Comparison of ENCODE assay signal across 8 cellular contexts in the genomic region with DNA sequence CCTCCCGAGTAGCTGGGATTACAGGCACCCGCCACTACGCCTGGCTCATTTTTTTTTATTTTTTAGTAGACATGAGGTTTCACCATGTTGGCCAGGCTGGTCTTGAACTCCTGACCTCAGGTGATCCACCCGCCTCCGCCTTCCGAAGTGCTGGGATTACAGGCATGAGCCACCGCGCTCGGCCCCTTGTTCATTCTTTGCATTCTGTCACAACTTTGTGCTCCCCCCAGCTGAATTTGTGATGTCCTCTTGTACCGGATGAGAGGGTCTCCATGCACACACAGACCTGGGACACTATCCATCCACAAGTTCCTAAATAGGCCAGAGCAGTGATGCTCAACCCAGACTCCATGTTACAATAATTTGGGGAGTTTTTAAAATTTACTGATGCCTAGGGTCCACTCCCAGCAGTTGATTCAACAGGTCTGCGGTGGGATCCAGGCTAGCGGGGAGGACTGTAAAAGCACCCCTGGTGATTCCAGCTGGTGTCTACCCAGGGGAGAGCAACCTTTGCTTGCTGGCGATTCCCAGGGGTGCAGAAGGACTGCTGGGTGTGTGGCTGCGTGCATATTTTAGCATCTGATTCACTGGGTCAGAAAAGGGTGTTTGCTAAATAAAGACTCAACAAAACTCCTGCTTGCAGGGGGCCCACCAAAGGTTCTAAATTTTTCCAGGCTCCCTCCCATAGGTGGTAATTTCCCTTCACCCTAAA. TPM values are rescaled to one million over a fixed set of nuclear protein-coding genes. Genes with fewer than 3 reads are reported as not detected.
A peak's percentile ranks its signal among the peaks of the same experiment; 100 is the strongest.
DNase-seq lines count a peak whose midpoint lies in the region; ATAC-seq and TF ChIP-seq lines count a peak whose summit lies in the region.

No MANE protein-coding gene starts in this region.

- peak overlapping the region; percentile 60 to 96 (median 89) for H3K4me3 Mint-ChIP-seq in brain

- H3K36me3 Mint-ChIP-seq in brain = peaks cover 5% of the 10 kb centered on the region

- H3K9me3 ChIP-seq in AG04450 (ENCODE audit: control insufficient read depth, insufficient read depth, low read length) (no peaks in the 10 kb centered on the region; the same call in 1 of the 2 replicates), muscle layer of colon (ENCODE audit: low read length) (no peaks in the 10 kb centered on the region)

- H3K27me3 ChIP-seq in AG04450 (ENCODE audit: control insufficient read depth, insufficient read depth, low read length) (no peaks in the 10 kb centered on the region), muscle layer of colon (ENCODE audit: control insufficient read depth in 1 of 2, insufficient read depth in 2 of 2, low read length in 2 of 2) (no peaks in the 10 kb centered on the region), H7 (ENCODE audit: control insufficient read depth, insufficient read depth, low read length) (peaks cover 39% of the 10 kb centered on the region)

- H3K36me3 ChIP-seq in muscle layer of colon (ENCODE audit: insufficient read depth, low read length) (no peaks in the 10 kb centered on the region), H7 (replicated peaks; ENCODE audit: control insufficient read depth, insufficient read depth, low read length) (no peaks in the 10 kb centered on the region; the same call in 1 of the 2 replicates)

- H3K4me1 Mint-ChIP-seq in brain = peaks cover 47% of the 10 kb centered on the region

- H3K4me3 ChIP-seq in AG04450 (ENCODE audit: low read depth, low read length) = peak overlapping the region; percentile 58
- H3K4me3 ChIP-seq in muscle layer of colon (ENCODE audit: low read depth in 1 of 2, low read length in 2 of 2) = peak overlapping the region; percentile 29 to 58
- H3K4me3 ChIP-seq in H7 (ENCODE audit: insufficient read depth, low read depth, low read length) = no peak overlapping the region

- peaks cover 57% of the 10 kb centered on the region for H3K27me3 Mint-ChIP-seq in brain

- peaks cover 41% of the 10 kb centered on the region for H3K4me1 ChIP-seq in muscle layer of colon (ENCODE audit: insufficient read depth, low read length)

- ATAC-seq in GM19463 (IDR thresholded peaks at IDR 0.05; ENCODE audit: unreplicated experiment) = no peak

- DNase-seq in AG04450 (ENCODE audit: low read depth, low spot score) = no peak
- DNase-seq in HCEC 1CT = peak; percentile 75
- no peak for DNase-seq in iPS-NIHi11 (ENCODE audit: low spot score)
- no peak for DNase-seq in H7
- DNase-seq in SW480 (ENCODE audit: low spot score) = no peak

- peaks cover 0 to 8% (median 0%) of the 10 kb centered on the region in 5 experiments for H3K9me3 Mint-ChIP-seq in brain

- H3K27ac ChIP-seq in AG04450 (ENCODE audit: low read depth, low read length) = peak overlapping the region; percentile 65
- H3K27ac ChIP-seq in muscle layer of colon (ENCODE audit: low read depth, low read length) = peak overlapping the region; percentile 6

- TF ChIP-seq CTCF in AG04450 (IDR thresholded peaks at IDR 0.05; ENCODE audit: low read depth, low read length) = no peak
- no peak for TF ChIP-seq CTCF in brain (conservative IDR thresholded peaks at IDR 0.05)

- CTCF ChIA-PET in AG04450 (lab: Charles Lee) = no interaction called here

- H3K9ac ChIP-seq in muscle layer of colon (ENCODE audit: low read length) = no peak overlapping the region

- POLR2A ChIA-PET in AG04450 (lab: Yijun Ruan, JAX) = interaction anchor here (0.6 to 0.7 kb wide), 2 partner anchors 10 to 22 kb away, joined by 3 read pairs; no protein-coding TSS in a partner anchor

- H3K27ac Mint-ChIP-seq in brain = peak overlapping the region in 3 of 5 experiments; percentile 73 to 99 (median 96)

RNA-seq across cellular contexts. Expression of a gene that starts 1.0 kb away (rescaled TPM):
- polyA plus RNA-seq in AG04450 (2011; rRNA removed) (25.1 and 26.5 TPM in 2 replicates), brain (ENCODE audit: insufficient read depth, low read depth, low replicate concordance) (25.5 TPM)
- 10.8 and 13.7 TPM in 2 replicates for polyA minus RNA-seq in AG04450 (2011; rRNA and poly(A)+ RNA removed)
- 11.4 and 16.7 TPM in 2 replicates for total RNA-seq in H7 (2014; rRNA removed; shearing (Covaris generic))

RNA-seq across cellular contexts. Expression of a gene that starts 5.9 kb away (rescaled TPM):
- polyA plus RNA-seq in AG04450 (2011; rRNA removed) = 0.87 and 1.1 TPM in 2 replicates
- polyA minus RNA-seq in AG04450 (2011; rRNA and poly(A)+ RNA removed) = 1.7 and 2.0 TPM in 2 replicates
- 18.3 TPM for polyA plus RNA-seq in brain (ENCODE audit: insufficient read depth, low read depth, low replicate concordance)
- total RNA-seq in H7 (2014; rRNA removed; shearing (Covaris generic)) = 1.1 and 1.3 TPM in 2 replicates

RNA-seq across cellular contexts. Expression of a gene that starts 10.9 kb away (rescaled TPM):
- polyA plus RNA-seq in AG04450 (2011; rRNA removed) = 25.6 and 30.2 TPM in 2 replicates
- 23.7 and 34.8 TPM in 2 replicates for polyA minus RNA-seq in AG04450 (2011; rRNA and poly(A)+ RNA removed)
- 26.0 TPM for polyA plus RNA-seq in brain (ENCODE audit: insufficient read depth, low read depth, low replicate concordance)
- 41.1 and 41.6 TPM in 2 replicates for total RNA-seq in H7 (2014; rRNA removed; shearing (Covaris generic))

RNA-seq across cellular contexts. Expression of a gene that starts 11.0 kb away (rescaled TPM):
- polyA plus RNA-seq in AG04450 (2011; rRNA removed) (14.5 and 19.7 TPM in 2 replicates), brain (ENCODE audit: insufficient read depth, low read depth, low replicate concordance) (14.4 TPM)
- polyA minus RNA-seq in AG04450 (2011; rRNA and poly(A)+ RNA removed) = 10.0 and 12.8 TPM in 2 replicates
- total RNA-seq in H7 (2014; rRNA removed; shearing (Covaris generic)) = 19.0 and 20.0 TPM in 2 replicates

RNA-seq across cellular contexts. Expression of a gene that starts 11.6 kb away (rescaled TPM):
- 25.3 and 28.1 TPM in 2 replicates for polyA plus RNA-seq in AG04450 (2011; rRNA removed)
- polyA minus RNA-seq in AG04450 (2011; rRNA and poly(A)+ RNA removed) = 12.1 and 16.6 TPM in 2 replicates
- polyA plus RNA-seq in brain (ENCODE audit: insufficient read depth, low read depth, low replicate concordance) = 27.4 TPM
- 36.3 and 42.1 TPM in 2 replicates for total RNA-seq in H7 (2014; rRNA removed; shearing (Covaris generic))
